ENCODE assay signal across 9 cellular contexts in the genomic region with DNA sequence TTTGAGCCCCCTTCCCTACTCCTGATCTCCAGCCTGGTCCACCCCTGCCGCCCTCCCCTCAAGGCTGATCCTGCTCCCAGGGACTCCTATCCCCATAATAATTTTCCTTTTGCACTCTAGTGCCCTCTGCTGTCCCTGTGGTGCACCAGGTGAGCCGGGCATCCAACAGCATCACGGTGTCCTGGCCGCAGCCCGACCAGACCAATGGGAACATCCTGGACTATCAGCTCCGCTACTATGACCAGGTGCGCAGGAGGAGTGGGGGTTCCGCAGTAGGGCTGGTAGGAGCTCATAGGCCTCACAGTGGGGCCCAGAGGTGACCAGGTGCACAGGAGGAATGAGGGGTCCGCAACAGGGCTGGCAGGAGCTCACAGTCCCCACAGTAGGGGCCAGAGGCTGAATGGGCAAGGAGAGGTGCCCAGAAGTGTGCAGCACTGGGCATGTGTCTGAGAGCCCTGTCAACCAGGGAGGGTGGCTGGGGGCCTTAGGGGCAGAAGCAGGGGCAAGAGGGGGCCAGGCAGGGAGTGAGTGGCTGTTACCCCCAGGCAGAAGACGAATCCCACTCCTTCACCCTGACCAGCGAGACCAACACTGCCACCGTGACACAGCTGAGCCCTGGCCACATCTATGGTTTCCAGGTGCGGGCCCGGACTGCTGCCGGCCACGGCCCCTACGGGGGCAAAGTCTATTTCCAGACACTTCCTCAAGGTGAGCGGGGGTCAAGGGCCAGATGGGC. TPM values are rescaled to one million over a fixed set of nuclear protein-coding genes. Genes with fewer than 3 reads are reported as not detected.
DNase-seq lines count a peak whose midpoint lies in the region; ATAC-seq and TF ChIP-seq lines count a peak whose summit lies in the region.
"Had no signal": no experiment of that assay in that cellular context is flagged by ENCODE, and none has a peak within 500 bp of the region (broad histone marks: within the 10 kb centered on the region; RNA-seq: fewer than 3 reads in every experiment).

No MANE protein-coding gene starts in this region.

- peaks cover 11% of the 10 kb centered on the region for H3K4me1 Mint-ChIP-seq in stimulated activated memory B cell treated with anti-CD40 and anti-IgM and Interleukin-4, amounts not matched to agents 10 μg/mL and 1 μg/mL and 100 μg/mL, for 72 hours

- H3K36me3 ChIP-seq in mammary epithelial cell (ENCODE audit: insufficient read depth, low read length) = no peaks in the 10 kb centered on the region

- dilution Hi-C loops in mammary epithelial cell (cut with HindIII; ENCODE audit: low sequenced_read_pairs) = no loop called here

- no peak overlapping the region for H3K4me2 ChIP-seq in mammary epithelial cell (ENCODE audit: insufficient read depth, low read depth, low read length)

- in situ Hi-C loops in mammary epithelial cell (cut with MboI; ENCODE audit: low sequenced_read_pairs in 2 of 2) = loop anchor here in 1 of 2 donors (25.0 kb wide), 1 partner anchor 346 kb away; a partner anchor contains a TSS

- no peaks in the 10 kb centered on the region for H3K27me3 ChIP-seq in mammary epithelial cell (ENCODE audit: insufficient read depth, low read length)

- H2AFZ ChIP-seq in mammary epithelial cell (ENCODE audit: low read depth, low read length) = no peak overlapping the region

- no peak overlapping the region for H3K27ac ChIP-seq in mammary epithelial cell (ENCODE audit: insufficient read depth, low read depth, low read length)

- no peak overlapping the region for H3K4me3 ChIP-seq in mammary epithelial cell (replicated peaks in 1 of 3; ENCODE audit: insufficient read depth in 1 of 3, low read depth in 2 of 3, low read length in 3 of 3)

- no peaks in the 10 kb centered on the region for H3K9me3 Mint-ChIP-seq in stimulated activated memory B cell treated with anti-CD40 and anti-IgM and Interleukin-4, amounts not matched to agents 10 μg/mL and 1 μg/mL and 100 μg/mL, for 72 hours
- H3K9me3 Mint-ChIP-seq: CD4-positive, alpha-beta memory T cell had no signal

- H3K27ac Mint-ChIP-seq in stimulated activated memory B cell treated with anti-CD40 and anti-IgM and Interleukin-4, amounts not matched to agents 10 μg/mL and 1 μg/mL and 100 μg/mL, for 72 hours = no peak overlapping the region
- H3K27ac Mint-ChIP-seq: CD4-positive, alpha-beta memory T cell had no signal

- ATAC-seq in HG03196 (IDR thresholded peaks at IDR 0.05; ENCODE audit: unreplicated experiment) = no peak
- no peak for ATAC-seq in stimulated activated memory B cell treated with anti-CD40 and anti-IgM and Interleukin-4, amounts not matched to agents 10 μg/mL and 1 μg/mL and 100 μg/mL, for 72 hours
- no peak for ATAC-seq in GM18858 (IDR thresholded peaks at IDR 0.05; ENCODE audit: unreplicated experiment)

- no peak overlapping the region for H3K4me3 Mint-ChIP-seq in stimulated activated memory B cell treated with anti-CD40 and anti-IgM and Interleukin-4, amounts not matched to agents 10 μg/mL and 1 μg/mL and 100 μg/mL, for 72 hours
- H3K4me3 Mint-ChIP-seq: CD4-positive, alpha-beta memory T cell had no signal

- 61% methylated on average over 11 of the region's 18 CpGs for WGBS in mammary epithelial cell (ENCODE audit: low coverage, missing lambda C conversion rate)

- H3K4me1 ChIP-seq in mammary epithelial cell (ENCODE audit: insufficient read depth, low read length) = no peaks in the 10 kb centered on the region

- peaks cover 51% of the 10 kb centered on the region for H3K36me3 Mint-ChIP-seq in stimulated activated memory B cell treated with anti-CD40 and anti-IgM and Interleukin-4, amounts not matched to agents 10 μg/mL and 1 μg/mL and 100 μg/mL, for 72 hours

- H3K79me2 ChIP-seq in mammary epithelial cell (ENCODE audit: insufficient read depth, low read length) = no peaks in the 10 kb centered on the region

- no peaks in the 10 kb centered on the region for H4K20me1 ChIP-seq in mammary epithelial cell (ENCODE audit: insufficient read depth, low read length)

- H3K27me3 Mint-ChIP-seq in stimulated activated memory B cell treated with anti-CD40 and anti-IgM and Interleukin-4, amounts not matched to agents 10 μg/mL and 1 μg/mL and 100 μg/mL, for 72 hours = no peaks in the 10 kb centered on the region
- H3K27me3 Mint-ChIP-seq: CD4-positive, alpha-beta memory T cell had no signal

- TF ChIP-seq CTCF in mammary epithelial cell (conservative IDR thresholded peaks at IDR 0.05 in 1 of 2, IDR thresholded peaks at IDR 0.05 in 1 of 2; ENCODE audit: extremely low read depth in 1 of 2, insufficient read depth in 1 of 2, low read depth in 1 of 2, low read length in 2 of 2) = peak; percentile 65 to 81

- H3K9ac ChIP-seq in mammary epithelial cell (ENCODE audit: insufficient read depth, low read length) = no peak overlapping the region

- DNase-seq in NCI-H146 (lab: John Stamatoyannopoulos, UW) (peak; percentile 19), NCI-H146 treated with DMSO at 0.1 percent for 48 hours (lab: John Stamatoyannopoulos, UW; ENCODE audit: unreplicated experiment) (no peak), NCI-H1930 (lab: John Stamatoyannopoulos, UW) (peak; percentile 46 to 50), mammary epithelial cell (no peak), medulla oblongata (ENCODE audit: extremely low spot score) (peak; percentile 31)

- H3K9me3 ChIP-seq in mammary epithelial cell (replicated peaks; ENCODE audit: insufficient read depth, low read length) = no peaks in the 10 kb centered on the region

- intact Hi-C loops in mammary epithelial cell (cut with micrococcal nuclease) = loop anchor here (1.0 kb wide), 1 partner anchor 12 kb away; no protein-coding TSS in a partner anchor

- BruUV-seq in mammary epithelial cell (replicated peaks; lab: Mats Ljungman, UMichigan) = no TSS peak

- CTCF ChIA-PET in mammary epithelial cell (lab: Charles Lee; ENCODE audit: low non-redundant PET) = interaction anchor here (0.6 kb wide), 1 partner anchor 13 kb away, joined by 3 read pairs; no protein-coding TSS in a partner anchor

RNA-seq across cellular contexts. Expression of a gene that starts 11.7 kb away (rescaled TPM):
- total RNA-seq in mammary epithelial cell = under 1 TPM; 0.66 to 0.83 TPM
- 0.95 TPM for polyA plus RNA-seq in mammary epithelial cell
- polyA minus RNA-seq in mammary epithelial cell = 0.41 TPM

RNA-seq across cellular contexts. Expression of a gene that starts 19.0 kb away (rescaled TPM):
- total RNA-seq in mammary epithelial cell = 1 to 10 TPM in 1 of 2 donors, under 1 TPM in 1; 0.71 to 5.2 TPM
- polyA plus RNA-seq in mammary epithelial cell = 2.5 TPM
- polyA minus RNA-seq in mammary epithelial cell = 5.5 TPM
- total RNA-seq: CD4-positive, alpha-beta memory T cell had no signal

Comparison
In these comparisons a context has a peak if more than half of its experiments do, and no peak if none do; other contexts are left out.
1. DNase-seq: peak in NCI-H146 (single experiment), NCI-H1930 (2 of 2) and medulla oblongata (single experiment); none in NCI-H146 treated with DMSO at 0.1 percent for 48 hours (single experiment) and mammary epithelial cell (single experiment).